8 cellular contexts compared by ENCODE assay signal in the genomic region with DNA sequence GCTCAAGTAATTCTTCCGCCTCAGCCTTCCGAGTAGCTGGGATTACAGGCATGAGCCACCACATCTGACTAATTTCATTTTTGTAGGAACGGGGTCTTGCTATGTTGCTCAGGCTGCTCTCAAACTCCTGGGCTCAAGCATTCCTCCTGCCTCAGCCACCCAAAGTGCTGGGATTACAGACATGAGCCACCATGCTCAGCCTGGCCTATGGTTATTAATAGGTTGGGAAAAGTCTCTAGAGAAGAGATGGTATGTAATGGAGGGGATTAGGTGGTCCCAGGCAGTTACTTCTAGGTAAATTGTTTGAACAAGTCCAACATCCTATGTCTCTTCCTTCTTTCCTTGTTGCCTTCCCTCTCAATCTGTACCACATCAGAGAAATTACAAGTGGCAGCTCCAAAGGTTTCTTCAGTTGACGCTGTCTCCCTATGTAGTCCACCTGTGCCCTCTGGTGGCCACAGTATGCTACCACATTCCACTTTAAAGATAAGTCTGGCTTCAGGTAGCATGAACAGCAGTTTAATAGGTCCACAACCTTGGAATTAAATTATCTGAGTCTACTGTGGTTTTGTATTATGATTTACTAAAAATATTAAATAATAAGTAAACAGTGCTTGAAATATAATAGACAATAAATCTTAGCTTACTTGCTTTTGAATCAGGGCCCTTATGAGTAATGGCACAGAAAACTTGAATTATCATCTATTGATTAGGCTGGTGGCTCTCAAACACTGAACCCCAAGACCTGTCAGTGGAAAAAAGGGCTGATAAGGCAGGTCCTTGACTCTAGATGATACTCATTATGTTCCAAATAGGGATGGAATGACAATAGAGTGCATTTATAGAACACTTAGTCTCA. TPM values are rescaled to one million over a fixed set of nuclear protein-coding genes. Genes with fewer than 3 reads are reported as not detected.
DNase-seq lines count a peak whose midpoint lies in the region; ATAC-seq, FAIRE-seq and TF ChIP-seq lines count a peak whose summit lies in the region.

No MANE protein-coding gene starts in this region.

- FAIRE-seq in A204.1 (lab: Jason Lieb, UNC) = peak; percentile 95

- H3K4me3 ChIP-seq in lower lobe of right lung = no peak overlapping the region

- H3K27me3 ChIP-seq in lower lobe of right lung (ENCODE audit: low read depth) = no peaks in the 10 kb centered on the region

- peak; percentile 92 for TF ChIP-seq CTCF in lower lobe of right lung (IDR thresholded peaks at IDR 0.05)

- no peaks in the 10 kb centered on the region for H3K4me1 ChIP-seq in lower lobe of right lung

- H3K9me3 ChIP-seq in lower lobe of right lung = no peaks in the 10 kb centered on the region

- no peak overlapping the region for H3K27ac ChIP-seq in lower lobe of right lung

- intact Hi-C loops in lower lobe of right lung (cut with DNase I) = no loop called here

- DNase-seq in NCI-H69 (lab: John Stamatoyannopoulos, UW) (peak; percentile 85), dermis microvascular lymphatic vessel endothelial cell (ENCODE audit: low read depth in 2 of 2) (peak; percentile 65 to 80), lower lobe of right lung (peak; percentile 68)
- peak; percentile 60 for DNase-seq in activated CD4-positive, alpha-beta T cell treated with anti-CD3 and anti-CD28 coated beads, Interleukin-2, amount 50 U/mL, for 1 hour
- DNase-seq in stimulated activated CD8-positive, alpha-beta memory T cell treated with anti-CD3 and anti-CD28 coated beads, Interleukin-15, amount 100 ng/mL, for 4 hours (ENCODE audit: low read depth in 2 of 2) = peak; percentile 4 to 46

- ATAC-seq in GM18511 (IDR thresholded peaks at IDR 0.05; ENCODE audit: unreplicated experiment) = peak; percentile 68
- peak; percentile 67 for ATAC-seq in HG03439 (IDR thresholded peaks at IDR 0.05; ENCODE audit: unreplicated experiment)
- ATAC-seq in lower lobe of right lung = peak; percentile 90 to 93

- peaks cover 10% of the 10 kb centered on the region for H3K36me3 ChIP-seq in lower lobe of right lung

RNA-seq across cellular contexts. Expression of a gene that starts 9.7 kb away (rescaled TPM):
- total RNA-seq in dermis microvascular lymphatic vessel endothelial cell (3.6 and 5.3 TPM in 2 replicates), lower lobe of right lung (4.8 TPM)

RNA-seq across cellular contexts. Expression of a gene that starts 9.8 kb away (rescaled TPM):
- total RNA-seq in dermis microvascular lymphatic vessel endothelial cell (18.2 and 31.9 TPM in 2 replicates), lower lobe of right lung (28.3 TPM)

RNA-seq across cellular contexts. Expression of a gene that starts 30.2 kb away (rescaled TPM):
- 17.1 and 20.0 TPM in 2 replicates for total RNA-seq in dermis microvascular lymphatic vessel endothelial cell
- 14.7 TPM for total RNA-seq in lower lobe of right lung

RNA-seq across cellular contexts. Expression of a gene that starts 46.2 kb away (rescaled TPM):
- total RNA-seq in dermis microvascular lymphatic vessel endothelial cell = under 0.01 and 0.13 TPM in 2 replicates
- not detected for total RNA-seq in lower lobe of right lung

Comparison
In these comparisons a context has a peak if more than half of its experiments do, and no peak if none do; other contexts are left out.
1. DNase-seq: peak in every context shown above with its lines; median percentile 85 in NCI-H69; 72 in dermis microvascular lymphatic vessel endothelial cell; 68 in lower lobe of right lung; 60 in activated CD4-positive, alpha-beta T cell treated with anti-CD3 and anti-CD28 coated beads, Interleukin-2, amount 50 U/mL, for 1 hour; 25 in stimulated activated CD8-positive, alpha-beta memory T cell treated with anti-CD3 and anti-CD28 coated beads, Interleukin-15, amount 100 ng/mL, for 4 hours.